In genomic region chr13:73073050-73073449, GRCh38 we compare ENCODE assay signal across 22 cellular contexts. TPM values are rescaled to one million over a fixed set of nuclear protein-coding genes. Genes with fewer than 3 reads are reported as not detected.
DNase-seq lines count a peak whose midpoint lies in the region; ATAC-seq and TF ChIP-seq lines count a peak whose summit lies in the region.
"Had no signal": no experiment of that assay in that cellular context is flagged by ENCODE, and none has a peak within 500 bp of the region (broad histone marks: within the 10 kb centered on the region; RNA-seq: fewer than 3 reads in every experiment).

No MANE protein-coding gene starts in this region.

- H3K9me3 Mint-ChIP-seq in type B pancreatic cell (no peaks in the 10 kb centered on the region), nephron progenitor cell (no peaks in the 10 kb centered on the region)
- H3K9me3 Mint-ChIP-seq: activated B cell treated with CpG ODN at 0.5 μM for 24 hours; CD4-positive, CD25-positive, alpha-beta regulatory T cell; IgD-negative memory B cell; neural crest cell had no signal

- H3K4me1 ChIP-seq in RWPE2 (ENCODE audit: insufficient read depth, poor library complexity, severe bottlenecking): peaks cover 55% of the 10 kb centered on the region
- H3K4me1 ChIP-seq in foreskin keratinocyte: peaks cover 47% of the 10 kb centered on the region
- peaks cover 23 to 37% of the 10 kb centered on the region in 2 experiments for H3K4me1 ChIP-seq in neutrophil (ENCODE audit: control insufficient read depth in 1 of 2, insufficient read depth in 1 of 2, low read depth in 1 of 2, low read length in 1 of 2)

- no peak for ATAC-seq in RWPE2 (ENCODE audit: low read depth)
- ATAC-seq in foreskin keratinocyte: no peak
- ATAC-seq: body of pancreas, SK-N-SH treated with all-trans-retinoic acid at 6 μM for 48 hours had no signal

- DNase-seq in RWPE2 (ENCODE audit: low spot score) (no peak), foreskin keratinocyte (peak in 1 of 2 donors; percentile 3), type B pancreatic cell (ENCODE audit: extremely low spot score, unreplicated experiment) (no peak), HUDEP-2 (lab: John Stamatoyannopoulos, UW; ENCODE audit: unreplicated experiment in 76 of 76) (no peak), amniotic stem cell (lab: John Stamatoyannopoulos, UW) (no peak), nephron progenitor cell (no peak)
- DNase-seq: activated B cell treated with CpG ODN at 0.5 μM for 24 hours; activated CD4-positive, alpha-beta T cell treated with anti-CD3 and anti-CD28 coated beads, Interleukin-2, amount 50 U/mL, for 4 hours; activated effector memory CD4-positive, alpha-beta T cell treated with Interleukin-2 at 50 U/mL for 16 hours; body of pancreas; CD4-positive, CD25-positive, alpha-beta regulatory T cell; effector memory CD4-positive, alpha-beta T cell; NCI-H1436; NCI-H2107; NCI-H526 treated with DMSO at 0.1 percent for 48 hours; stimulated activated CD4-positive, alpha-beta T cell treated with anti-CD3 and anti-CD28 coated beads, Interleukin-4, amount 100 ng/mL, for 24 hours; stimulated activated naive CD4-positive, alpha-beta T cell treated with Interleukin-2 at 50 U/mL for 16 hours; T1000 had no signal

- no peak for TF ChIP-seq CTCF in RWPE2 (IDR thresholded peaks at IDR 0.05; ENCODE audit: poor library complexity, severe bottlenecking)
- no peak for TF ChIP-seq CTCF in foreskin keratinocyte (conservative IDR thresholded peaks at IDR 0.05)
- no peak for TF ChIP-seq CTCF in neutrophil (IDR thresholded peaks at IDR 0.05)
- TF ChIP-seq CTCF in type B pancreatic cell (conservative IDR thresholded peaks at IDR 0.05): no peak
- TF ChIP-seq CTCF in nephron progenitor cell (IDR thresholded peaks at IDR 0.05): no peak

- H3K4me1 Mint-ChIP-seq in type B pancreatic cell (ENCODE audit: unreplicated experiment): peaks cover 26% of the 10 kb centered on the region
- peaks cover 21% of the 10 kb centered on the region for H3K4me1 Mint-ChIP-seq in nephron progenitor cell
- H3K4me1 Mint-ChIP-seq: activated B cell treated with CpG ODN at 0.5 μM for 24 hours, IgD-negative memory B cell had no signal

- H3K4me3 Mint-ChIP-seq in type B pancreatic cell (peak overlapping the region; percentile 83), nephron progenitor cell (no peak overlapping the region)
- H3K4me3 Mint-ChIP-seq: activated B cell treated with CpG ODN at 0.5 μM for 24 hours; CD4-positive, CD25-positive, alpha-beta regulatory T cell; IgD-negative memory B cell; neural crest cell had no signal

- no peaks in the 10 kb centered on the region for H3K27me3 Mint-ChIP-seq in type B pancreatic cell
- peaks cover 14% of the 10 kb centered on the region for H3K27me3 Mint-ChIP-seq in nephron progenitor cell (ENCODE audit: low read depth, poor library complexity)
- H3K27me3 Mint-ChIP-seq: activated B cell treated with CpG ODN at 0.5 μM for 24 hours, IgD-negative memory B cell had no signal

- peak overlapping the region; percentile 93 for H3K27ac Mint-ChIP-seq in type B pancreatic cell
- no peak overlapping the region for H3K27ac Mint-ChIP-seq in nephron progenitor cell
- H3K27ac Mint-ChIP-seq: activated B cell treated with CpG ODN at 0.5 μM for 24 hours; CD4-positive, CD25-positive, alpha-beta regulatory T cell; IgD-negative memory B cell had no signal

- H3K36me3 ChIP-seq in RWPE2 (ENCODE audit: low read depth) (peaks cover 95% of the 10 kb centered on the region), neutrophil (peaks cover 47% of the 10 kb centered on the region)

- H3K27me3 ChIP-seq in RWPE2 (ENCODE audit: insufficient read depth, poor library complexity, severe bottlenecking): no peaks in the 10 kb centered on the region
- H3K27me3 ChIP-seq in foreskin keratinocyte: no peaks in the 10 kb centered on the region
- H3K27me3 ChIP-seq in neutrophil: no peaks in the 10 kb centered on the region
- H3K27me3 ChIP-seq: body of pancreas had no signal

- H3K9me3 ChIP-seq in RWPE2 (ENCODE audit: severe bottlenecking): no peaks in the 10 kb centered on the region
- no peaks in the 10 kb centered on the region for H3K9me3 ChIP-seq in neutrophil
- H3K9me3 ChIP-seq: body of pancreas had no signal

- peak overlapping the region; percentile 92 for H3K27ac ChIP-seq in RWPE2 (ENCODE audit: poor library complexity, severe bottlenecking)
- peak overlapping the region; percentile 29 for H3K27ac ChIP-seq in foreskin keratinocyte
- H3K27ac ChIP-seq in neutrophil: peak overlapping the region; percentile 85
- H3K27ac ChIP-seq: body of pancreas had no signal

- H3K4me3 ChIP-seq in RWPE2 (ENCODE audit: severe bottlenecking) (no peak overlapping the region), neutrophil (ENCODE audit: low read depth in 1 of 2, low read length in 1 of 2) (no peak overlapping the region)
- H3K4me3 ChIP-seq: body of pancreas had no signal

- H3K36me3 Mint-ChIP-seq in type B pancreatic cell: peaks cover 54% of the 10 kb centered on the region
- H3K36me3 Mint-ChIP-seq in nephron progenitor cell (ENCODE audit: low read depth): no peaks in the 10 kb centered on the region
- H3K36me3 Mint-ChIP-seq: CD4-positive, CD25-positive, alpha-beta regulatory T cell; IgD-negative memory B cell had no signal

RNA-seq across cellular contexts. Expression of gene KLF5, which starts 14.2 kb away (rescaled TPM):
- 75.7 and 85.3 TPM in 2 replicates for total RNA-seq in foreskin keratinocyte
- polyA plus RNA-seq in foreskin keratinocyte: 31.6 and 39.7 TPM in 2 replicates
- 189 and 632 TPM in 2 replicates for total RNA-seq in type B pancreatic cell (ENCODE audit: low replicate concordance)
- polyA plus RNA-seq: IgD-negative memory B cell had no signal

Comparison
In these comparisons a context has a peak if more than half of its experiments do, and no peak if none do; other contexts are left out.
1. H3K27ac ChIP-seq: peak in every context shown above with its lines; median percentile 92 in RWPE2; 85 in neutrophil; 29 in foreskin keratinocyte.